ENCODE assay signal across 20 cellular contexts in the genomic region with DNA sequence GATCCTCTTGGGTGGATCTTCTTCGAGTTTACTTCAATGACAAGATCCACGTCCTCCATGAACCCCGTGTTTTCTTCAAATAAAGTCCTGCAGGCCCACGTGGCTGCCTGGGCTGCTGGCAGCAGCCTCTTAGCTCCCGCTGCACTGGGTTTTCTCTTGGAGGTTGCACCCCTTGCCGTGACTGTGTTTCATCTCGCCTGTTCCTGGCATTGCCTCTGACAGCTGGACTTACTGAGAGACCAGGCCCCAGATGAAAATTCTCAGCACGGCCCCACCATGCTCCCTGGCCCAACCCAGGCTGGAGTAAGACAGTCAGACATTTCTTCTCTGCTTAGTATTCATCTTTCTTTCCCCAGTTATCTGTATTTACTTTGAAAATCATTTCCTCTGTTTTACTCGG.
DNase-seq lines count a peak whose midpoint lies in the region; ATAC-seq and TF ChIP-seq lines count a peak whose summit lies in the region.
"Had no signal": no experiment of that assay in that cellular context is flagged by ENCODE, and none has a peak within 500 bp of the region (broad histone marks: within the 10 kb centered on the region; RNA-seq: fewer than 3 reads in every experiment).

No MANE protein-coding gene starts in this region.

- no peak overlapping the region for H3K4me3 Mint-ChIP-seq in mesothelial cell of epicardium
- no peak overlapping the region for H3K4me3 Mint-ChIP-seq in stimulated activated naive B cell treated with anti-CD40 and anti-IgM and Interleukin-4, amounts not matched to agents 10 μg/mL and 1 μg/mL and 100 μg/mL, for 72 hours
- H3K4me3 Mint-ChIP-seq: CD4-positive, CD25-positive, alpha-beta regulatory T cell; effector memory CD8-positive, alpha-beta T cell; stimulated activated naive CD8-positive, alpha-beta T cell treated with anti-CD3 and anti-CD28 coated beads, Interleukin-15, Interleukin-2, amounts not matched to agents 100 ng/mL and 50 ng/mL, for 24 hours had no signal

- TF ChIP-seq CTCF in RWPE2 (IDR thresholded peaks at IDR 0.05; ENCODE audit: poor library complexity, severe bottlenecking) (no peak), fibroblast of lung (conservative IDR thresholded peaks at IDR 0.05 in 1 of 2, IDR thresholded peaks at IDR 0.05 in 1 of 2; ENCODE audit: low read depth in 1 of 2, low read length in 2 of 2) (no peak), mesothelial cell of epicardium (IDR thresholded peaks at IDR 0.05; ENCODE audit: unreplicated experiment) (no peak), tibial artery (IDR thresholded peaks at IDR 0.05) (no peak)

- peaks cover 2% of the 10 kb centered on the region for H3K27me3 Mint-ChIP-seq in mesothelial cell of epicardium (ENCODE audit: low read depth)
- H3K27me3 Mint-ChIP-seq in stimulated activated naive B cell treated with anti-CD40 and anti-IgM and Interleukin-4, amounts not matched to agents 10 μg/mL and 1 μg/mL and 100 μg/mL, for 72 hours: no peaks in the 10 kb centered on the region

- no peaks in the 10 kb centered on the region for H3K9me3 Mint-ChIP-seq in mesothelial cell of epicardium
- no peaks in the 10 kb centered on the region for H3K9me3 Mint-ChIP-seq in stimulated activated naive B cell treated with anti-CD40 and anti-IgM and Interleukin-4, amounts not matched to agents 10 μg/mL and 1 μg/mL and 100 μg/mL, for 72 hours
- H3K9me3 Mint-ChIP-seq: effector memory CD8-positive, alpha-beta T cell; stimulated activated naive CD8-positive, alpha-beta T cell treated with anti-CD3 and anti-CD28 coated beads, Interleukin-15, Interleukin-2, amounts not matched to agents 100 ng/mL and 50 ng/mL, for 24 hours had no signal

- H3K4me2 ChIP-seq in fibroblast of lung (ENCODE audit: extremely low read depth, insufficient read depth, low read length): peak overlapping the region; percentile 15

- peak overlapping the region; percentile 71 for H2AFZ ChIP-seq in fibroblast of lung (ENCODE audit: low read length)

- peak overlapping the region; percentile 8 for H3K27ac Mint-ChIP-seq in mesothelial cell of epicardium
- no peak overlapping the region for H3K27ac Mint-ChIP-seq in stimulated activated naive B cell treated with anti-CD40 and anti-IgM and Interleukin-4, amounts not matched to agents 10 μg/mL and 1 μg/mL and 100 μg/mL, for 72 hours
- H3K27ac Mint-ChIP-seq: CD4-positive, CD25-positive, alpha-beta regulatory T cell; effector memory CD8-positive, alpha-beta T cell; stimulated activated naive CD8-positive, alpha-beta T cell treated with anti-CD3 and anti-CD28 coated beads, Interleukin-15, Interleukin-2, amounts not matched to agents 100 ng/mL and 50 ng/mL, for 24 hours had no signal

- no peaks in the 10 kb centered on the region for H3K27me3 ChIP-seq in RWPE2 (ENCODE audit: insufficient read depth, poor library complexity, severe bottlenecking)
- H3K27me3 ChIP-seq in fibroblast of lung (ENCODE audit: control insufficient read depth, insufficient read depth, low read length): no peaks in the 10 kb centered on the region
- H3K27me3 ChIP-seq in tibial artery: no peaks in the 10 kb centered on the region
- H3K27me3 ChIP-seq: adrenal gland had no signal

- peaks cover 21% of the 10 kb centered on the region for H3K4me1 Mint-ChIP-seq in mesothelial cell of epicardium
- peaks cover 4 to 11% of the 10 kb centered on the region in 2 donors for H3K4me1 Mint-ChIP-seq in stimulated activated naive B cell treated with anti-CD40 and anti-IgM and Interleukin-4, amounts not matched to agents 10 μg/mL and 1 μg/mL and 100 μg/mL, for 72 hours
- H3K4me1 Mint-ChIP-seq: CD4-positive, CD25-positive, alpha-beta regulatory T cell had no signal

- H4K20me1 ChIP-seq in fibroblast of lung (ENCODE audit: control insufficient read depth, extremely low read depth, insufficient read depth, low read length): no peaks in the 10 kb centered on the region

- H3K4me3 ChIP-seq in RWPE2 (ENCODE audit: severe bottlenecking) (no peak overlapping the region), fibroblast of lung (replicated peaks in 1 of 4; ENCODE audit: control extremely low read depth in 1 of 4, insufficient read depth in 1 of 4, low read depth in 3 of 4, low read length in 4 of 4) (no peak overlapping the region), tibial artery (no peak overlapping the region)
- H3K4me3 ChIP-seq: adrenal gland, SK-N-MC had no signal

- no peak for ATAC-seq in RWPE2 (ENCODE audit: low read depth)
- ATAC-seq in stimulated activated naive B cell treated with anti-CD40 and anti-IgM and Interleukin-4, amounts not matched to agents 10 μg/mL and 1 μg/mL and 100 μg/mL, for 72 hours (replicated peaks): no peak
- ATAC-seq in GM21825 (IDR thresholded peaks at IDR 0.05; ENCODE audit: unreplicated experiment): no peak
- ATAC-seq: effector memory CD8-positive, alpha-beta T cell had no signal

- DNase-seq in RWPE2 (ENCODE audit: low spot score): no peak
- DNase-seq in fibroblast of lung (ENCODE audit: low read depth in 2 of 2): peak; percentile 16 to 77
- DNase-seq in mesothelial cell of epicardium (ENCODE audit: low spot score in 2 of 2, unreplicated experiment in 2 of 2): no peak
- DNase-seq in tibial artery: peak; percentile 50 to 68
- DNase-seq in stimulated activated naive B cell treated with anti-CD40 and anti-IgM and Interleukin-4, amounts not matched to agents 10 μg/mL and 1 μg/mL and 100 μg/mL, for 72 hours: no peak
- DNase-seq in activated CD4-positive, CD25-positive, alpha-beta regulatory T cell (lab: John Stamatoyannopoulos, UW): no peak
- no peak for DNase-seq in stimulated activated CD4-positive, alpha-beta T cell treated with anti-CD3 and anti-CD28 coated beads, Interleukin-2, amount 100 ng/mL, for 24 hours
- DNase-seq: activated CD8-positive, alpha-beta memory T cell treated with anti-CD3 and anti-CD28 coated beads, Interleukin-2, amount 50 U/mL, for 48 hours; CD4-positive, CD25-positive, alpha-beta regulatory T cell; effector memory CD8-positive, alpha-beta T cell; GF-D8; mesendoderm; NCI-H1436 treated with DMSO at 0.1 percent for 48 hours; NCI-H82; stimulated activated CD4-positive, alpha-beta T cell treated with anti-CD3 and anti-CD28 coated beads, Interleukin-4, amount 100 ng/mL, for 24 hours; WERI-Rb-1 had no signal

- H3K36me3 ChIP-seq in RWPE2 (ENCODE audit: low read depth) (no peaks in the 10 kb centered on the region), fibroblast of lung (ENCODE audit: control insufficient read depth, insufficient read depth, low read length) (no peaks in the 10 kb centered on the region), tibial artery (no peaks in the 10 kb centered on the region)
- H3K36me3 ChIP-seq: adrenal gland, WERI-Rb-1 had no signal

- H3K79me2 ChIP-seq in fibroblast of lung (ENCODE audit: control insufficient read depth, insufficient read depth, low read length): no peaks in the 10 kb centered on the region

- no peaks in the 10 kb centered on the region for H3K36me3 Mint-ChIP-seq in mesothelial cell of epicardium
- H3K36me3 Mint-ChIP-seq in stimulated activated naive B cell treated with anti-CD40 and anti-IgM and Interleukin-4, amounts not matched to agents 10 μg/mL and 1 μg/mL and 100 μg/mL, for 72 hours: no peaks in the 10 kb centered on the region
- H3K36me3 Mint-ChIP-seq: CD4-positive, CD25-positive, alpha-beta regulatory T cell had no signal

- peaks cover 11% of the 10 kb centered on the region for H3K4me1 ChIP-seq in RWPE2 (ENCODE audit: insufficient read depth, poor library complexity, severe bottlenecking)
- H3K4me1 ChIP-seq in fibroblast of lung (ENCODE audit: control insufficient read depth, extremely low read depth, insufficient read depth, low read length): peaks cover 9% of the 10 kb centered on the region
- peaks cover 0 to 30% (median 12%) of the 10 kb centered on the region in 4 donors for H3K4me1 ChIP-seq in tibial artery

- intact Hi-C loops in tibial artery (cut with DNase I; ENCODE audit: low total_unique reads): no loop called here

- H3K9me3 ChIP-seq in RWPE2 (ENCODE audit: severe bottlenecking) (no peaks in the 10 kb centered on the region), fibroblast of lung (ENCODE audit: control insufficient read depth, insufficient read depth, low read depth, low read length) (no peaks in the 10 kb centered on the region), tibial artery (no peaks in the 10 kb centered on the region)
- H3K9me3 ChIP-seq: adrenal gland had no signal

- H3K27ac ChIP-seq in RWPE2 (ENCODE audit: poor library complexity, severe bottlenecking): peak overlapping the region; percentile 5
- H3K27ac ChIP-seq in fibroblast of lung (ENCODE audit: insufficient read depth, low read length): peak overlapping the region; percentile 11
- peak overlapping the region; percentile 59 to 65 for H3K27ac ChIP-seq in tibial artery
- H3K27ac ChIP-seq: SK-N-MC, WERI-Rb-1 had no signal

- H3K9ac ChIP-seq in fibroblast of lung (ENCODE audit: insufficient read depth, low read length): no peak overlapping the region

Comparison
In these comparisons a context has a peak if more than half of its experiments do, and no peak if none do; other contexts are left out.
1. DNase-seq: peak in fibroblast of lung (2 of 2) and tibial artery (2 of 2); none in RWPE2 (single experiment), mesothelial cell of epicardium (0 of 2), stimulated activated naive B cell treated with anti-CD40 and anti-IgM and Interleukin-4, amounts not matched to agents 10 μg/mL and 1 μg/mL and 100 μg/mL, for 72 hours (single experiment), activated CD4-positive, CD25-positive, alpha-beta regulatory T cell (0 of 4) and stimulated activated CD4-positive, alpha-beta T cell treated with anti-CD3 and anti-CD28 coated beads, Interleukin-2, amount 100 ng/mL, for 24 hours (0 of 2).
2. H3K27ac ChIP-seq: peak in every context shown above with its lines; median percentile 62 in tibial artery; 11 in fibroblast of lung; 5 in RWPE2.